ENCODE assay signal across 26 cellular contexts in genomic region chr20:18767676-18768075, GRCh38. TPM values are rescaled to one million over a fixed set of nuclear protein-coding genes. Genes with fewer than 3 reads are reported as not detected.
"Had no signal": no experiment of that assay in that cellular context is flagged by ENCODE, and none has a peak within 500 bp of the region (broad histone marks: within the 10 kb centered on the region; RNA-seq: fewer than 3 reads in every experiment).

No MANE protein-coding gene starts in this region.

- H3K4me3 ChIP-seq: MG63, SJCRH30 had no signal

- H3K27me3 ChIP-seq: MG63, SJCRH30 had no signal

- H3K4me1 ChIP-seq: SJCRH30 had no signal

- H3K9me3 ChIP-seq: MG63, SJCRH30 had no signal

- DNase-seq: IMR-90, Karpas-422, KG1, MG63, NCI-H1092, NCI-H1105 treated with DMSO at 0.1 percent for 48 hours, NCI-H1417 treated with DMSO at 0.1 percent for 48 hours, NCI-H146, NCI-H1694 treated with DMSO at 0.1 percent for 48 hours, NCI-H1930, NCI-H2081, NCI-H2171, NCI-H226, NCI-H446, NCI-H510A, NCI-H524 treated with DMSO at 0.1 percent for 48 hours, NCI-H69, NCI-H774, PC-3, SHP77 treated with DMSO at 0.1 percent for 48 hours, SJCRH30 had no signal

- H3K36me3 ChIP-seq: MG63, SJCRH30 had no signal

- H3K27ac ChIP-seq: RWPE1, SJCRH30 had no signal

- ATAC-seq: Panc1, PC-3, Right ventricle myocardium inferior, SK-N-SH treated with all-trans-retinoic acid at 6 μM for 48 hours had no signal

RNA-seq across cellular contexts. Expression of gene SCP2D1, which starts 45.9 kb away (rescaled TPM):
- total RNA-seq: IMR-90, OCI-LY7, PC-3, Right ventricle myocardium inferior, SJCRH30 had no signal
- polyA plus RNA-seq: IMR-90 had no signal
